In genomic region chr5:136080113-136080482, GRCh38 we compare ENCODE assay signal across 2 cellular contexts.
TF ChIP-seq lines count a peak whose summit lies in the region.

No MANE protein-coding gene starts in this region.

TF ChIP-seq in K562, 482 proteins besides CTCF, POLR2A, EP300 and RAD21 (continues in another document):
- TF ChIP-seq, protein P1, sequence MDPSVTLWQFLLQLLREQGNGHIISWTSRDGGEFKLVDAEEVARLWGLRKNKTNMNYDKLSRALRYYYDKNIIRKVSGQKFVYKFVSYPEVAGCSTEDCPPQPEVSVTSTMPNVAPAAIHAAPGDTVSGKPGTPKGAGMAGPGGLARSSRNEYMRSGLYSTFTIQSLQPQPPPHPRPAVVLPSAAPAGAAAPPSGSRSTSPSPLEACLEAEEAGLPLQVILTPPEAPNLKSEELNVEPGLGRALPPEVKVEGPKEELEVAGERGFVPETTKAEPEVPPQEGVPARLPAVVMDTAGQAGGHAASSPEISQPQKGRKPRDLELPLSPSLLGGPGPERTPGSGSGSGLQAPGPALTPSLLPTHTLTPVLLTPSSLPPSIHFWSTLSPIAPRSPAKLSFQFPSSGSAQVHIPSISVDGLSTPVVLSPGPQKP (CRISPR knock-in tag; IDR thresholded peaks at IDR 0.05): no peak
- TF ChIP-seq HMGN3 (IDR thresholded peaks at IDR 0.05; ENCODE audit: borderline replicate concordance, extremely low read depth, insufficient read length, low read depth, low read length): no peak
- TF ChIP-seq ZNF184 (CRISPR knock-in tag; IDR thresholded peaks at IDR 0.05): no peak
- TF ChIP-seq FOXA3 (CRISPR knock-in tag; conservative IDR thresholded peaks at IDR 0.05 in 1 of 2, IDR thresholded peaks at IDR 0.05 in 1 of 2): peak in 1 of 2 experiments; percentile 52; a peak in 1 of 4 replicates
- no peak for TF ChIP-seq RBM15 (IDR thresholded peaks at IDR 0.05; ENCODE audit: insufficient read depth, low read length)
- TF ChIP-seq, protein P2, sequence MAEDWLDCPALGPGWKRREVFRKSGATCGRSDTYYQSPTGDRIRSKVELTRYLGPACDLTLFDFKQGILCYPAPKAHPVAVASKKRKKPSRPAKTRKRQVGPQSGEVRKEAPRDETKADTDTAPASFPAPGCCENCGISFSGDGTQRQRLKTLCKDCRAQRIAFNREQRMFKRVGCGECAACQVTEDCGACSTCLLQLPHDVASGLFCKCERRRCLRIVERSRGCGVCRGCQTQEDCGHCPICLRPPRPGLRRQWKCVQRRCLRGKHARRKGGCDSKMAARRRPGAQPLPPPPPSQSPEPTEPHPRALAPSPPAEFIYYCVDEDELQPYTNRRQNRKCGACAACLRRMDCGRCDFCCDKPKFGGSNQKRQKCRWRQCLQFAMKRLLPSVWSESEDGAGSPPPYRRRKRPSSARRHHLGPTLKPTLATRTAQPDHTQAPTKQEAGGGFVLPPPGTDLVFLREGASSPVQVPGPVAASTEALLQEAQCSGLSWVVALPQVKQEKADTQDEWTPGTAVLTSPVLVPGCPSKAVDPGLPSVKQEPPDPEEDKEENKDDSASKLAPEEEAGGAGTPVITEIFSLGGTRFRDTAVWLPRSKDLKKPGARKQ (CRISPR knock-in tag; IDR thresholded peaks at IDR 0.05): 0 out of 2 replicates have a peak, but pooled peaks have one; percentile 47
- TF ChIP-seq GTF3C2 (IDR thresholded peaks at IDR 0.05; ENCODE audit: borderline replicate concordance, extremely low read depth, insufficient read length): no peak
- no peak for TF ChIP-seq SNAPC5 (CRISPR knock-in tag; IDR thresholded peaks at IDR 0.05)
- no peak for TF ChIP-seq ZBTB5 (IDR thresholded peaks at IDR 0.05)
- TF ChIP-seq, protein P3, sequence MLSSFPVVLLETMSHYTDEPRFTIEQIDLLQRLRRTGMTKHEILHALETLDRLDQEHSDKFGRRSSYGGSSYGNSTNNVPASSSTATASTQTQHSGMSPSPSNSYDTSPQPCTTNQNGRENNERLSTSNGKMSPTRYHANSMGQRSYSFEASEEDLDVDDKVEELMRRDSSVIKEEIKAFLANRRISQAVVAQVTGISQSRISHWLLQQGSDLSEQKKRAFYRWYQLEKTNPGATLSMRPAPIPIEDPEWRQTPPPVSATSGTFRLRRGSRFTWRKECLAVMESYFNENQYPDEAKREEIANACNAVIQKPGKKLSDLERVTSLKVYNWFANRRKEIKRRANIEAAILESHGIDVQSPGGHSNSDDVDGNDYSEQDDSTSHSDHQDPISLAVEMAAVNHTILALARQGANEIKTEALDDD (IDR thresholded peaks at IDR 0.05): no peak
- no peak for TF ChIP-seq CEBPB (tag; IDR thresholded peaks at IDR 0.05)

TF ChIP-seq in SK-N-SH treated with all-trans-retinoic acid at 6 μM for 48 hours, 23 proteins besides CTCF, POLR2A, EP300 and RAD21 (continued from another document):
- TF ChIP-seq CSRNP3 (CRISPR knock-in tag; IDR thresholded peaks at IDR 0.05) (no peak), RARB (CRISPR knock-in tag; IDR thresholded peaks at IDR 0.05) (no peak), CSDC2 (CRISPR knock-in tag; IDR thresholded peaks at IDR 0.05) (no peak), GLIS3 (CRISPR knock-in tag; IDR thresholded peaks at IDR 0.05) (no peak), ZFP3 (CRISPR knock-in tag; IDR thresholded peaks at IDR 0.05) (no peak), ZNF565 (CRISPR knock-in tag; conservative IDR thresholded peaks at IDR 0.05; ENCODE audit: low read depth) (no peak), ZC3H10 (CRISPR knock-in tag; IDR thresholded peaks at IDR 0.05) (no peak), PATZ1 (CRISPR knock-in tag; IDR thresholded peaks at IDR 0.05; ENCODE audit: borderline replicate concordance) (no peak), ISL1 (CRISPR knock-in tag; IDR thresholded peaks at IDR 0.05) (no peak), PPARA (CRISPR knock-in tag; IDR thresholded peaks at IDR 0.05; ENCODE audit: borderline replicate concordance) (no peak), OSR1 (CRISPR knock-in tag; IDR thresholded peaks at IDR 0.05) (no peak), ESRRG (CRISPR knock-in tag; IDR thresholded peaks at IDR 0.05) (no peak), TCF4 (CRISPR knock-in tag; IDR thresholded peaks at IDR 0.05; ENCODE audit: borderline replicate concordance) (no peak), ZNF70 (CRISPR knock-in tag; IDR thresholded peaks at IDR 0.05) (no peak), ZFP30 (CRISPR knock-in tag; IDR thresholded peaks at IDR 0.05) (no peak)
